Comparison of ENCODE assay signal across 22 cellular contexts in the genomic region with DNA sequence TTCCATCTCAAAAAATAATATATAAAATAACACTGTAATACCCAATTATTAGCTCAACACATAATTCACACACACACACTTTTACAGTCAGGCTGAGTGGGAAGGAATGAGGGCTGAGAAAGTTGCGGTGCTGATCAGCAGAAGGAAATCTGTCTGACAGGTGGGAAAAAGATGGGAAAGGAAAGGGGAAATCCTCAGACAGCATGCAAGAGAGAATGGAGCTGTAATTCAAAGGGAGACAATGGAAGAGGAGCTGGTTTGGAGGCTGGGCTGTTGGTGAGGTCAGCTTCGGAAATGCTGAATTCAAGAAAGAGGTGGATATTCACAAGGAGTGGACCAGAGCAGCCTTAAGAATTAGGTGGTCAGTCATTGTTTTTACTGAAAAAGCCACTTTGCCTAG.
DNase-seq lines count a peak whose midpoint lies in the region; ATAC-seq and TF ChIP-seq lines count a peak whose summit lies in the region.
"Had no signal": no experiment of that assay in that cellular context is flagged by ENCODE, and none has a peak within 500 bp of the region (broad histone marks: within the 10 kb centered on the region; RNA-seq: fewer than 3 reads in every experiment).

No MANE protein-coding gene starts in this region.

- CTCF ChIA-PET in Caco-2 (lab: Charles Lee): no interaction called here

- in situ Hi-C loops in HAP-1 (cut with MboI; ENCODE audit: low sequenced_read_pairs): no loop called here

- H3K4me1 Mint-ChIP-seq in Caco-2 (ENCODE audit: low read depth, unreplicated experiment) (peaks cover 30% of the 10 kb centered on the region), neural progenitor cell (peaks cover 32% of the 10 kb centered on the region), CD14-positive monocyte (peaks cover 6% of the 10 kb centered on the region)

- H3K9ac ChIP-seq in neural progenitor cell: no peak overlapping the region
- H3K9ac ChIP-seq: BLaER1 treated with 17β-estradiol and CSF1 and Interleukin-3, amounts not matched to agents 10 nM and 100 nM had no signal

- H3K27ac Mint-ChIP-seq in Caco-2 (ENCODE audit: unreplicated experiment) (peak overlapping the region; percentile 98), neural progenitor cell (no peak overlapping the region), CD14-positive monocyte (peak overlapping the region in 1 of 7 donors; percentile 0)
- H3K27ac Mint-ChIP-seq: CD8-positive, alpha-beta T cell had no signal

- H3K9me3 ChIP-seq in Caco-2 (no peaks in the 10 kb centered on the region), neural progenitor cell (ENCODE audit: low read depth) (no peaks in the 10 kb centered on the region), HAP-1 (no peaks in the 10 kb centered on the region)
- H3K9me3 ChIP-seq: BLaER1 treated with 17β-estradiol and CSF1 and Interleukin-3, amounts not matched to agents 10 nM and 100 nM; Peyer's patch; SJSA1 had no signal

- TF ChIP-seq CTCF in Caco-2 (IDR thresholded peaks at IDR 0.05; ENCODE audit: insufficient read depth in 1 of 2, low read depth in 1 of 2, low read length in 1 of 2, severe bottlenecking in 1 of 2, unreplicated experiment in 1 of 2): no peak
- no peak for TF ChIP-seq CTCF in neural progenitor cell (IDR thresholded peaks at IDR 0.05)
- no peak for TF ChIP-seq CTCF in CD14-positive monocyte (IDR thresholded peaks at IDR 0.05)

- H3F3A ChIP-seq in neural progenitor cell (ENCODE audit: low read depth): peaks cover 23% of the 10 kb centered on the region

- H3K27me3 ChIP-seq in Caco-2 (replicated peaks; ENCODE audit: control insufficient read depth, insufficient read depth, low read length) (no peaks in the 10 kb centered on the region), neural progenitor cell (no peaks in the 10 kb centered on the region), HAP-1 (ENCODE audit: low read depth) (no peaks in the 10 kb centered on the region)
- H3K27me3 ChIP-seq: BLaER1 treated with 17β-estradiol and CSF1 and Interleukin-3, amounts not matched to agents 10 nM and 100 nM; Peyer's patch; SJSA1 had no signal

- DNase-seq in Caco-2 (no peak), dermis blood vessel endothelial cell (peak; percentile 9), islet precursor cell (peak; percentile 57), neural progenitor cell (ENCODE audit: low spot score) (peak; percentile 27), HAP-1 (ENCODE audit: low spot score in 2 of 2) (no peak), CD14-positive monocyte (ENCODE audit: low spot score) (no peak)
- DNase-seq: 8988T; CD8-positive, alpha-beta T cell; DMS53; EL; H9; MM.1S; NCI-H1092; NCI-H1436; NCI-H1930; NCI-H510A treated with DMSO at 0.1 percent for 48 hours; NCI-H748 treated with DMSO at 0.1 percent for 48 hours; Peyer's patch had no signal

- H3K36me3 Mint-ChIP-seq in Caco-2 (ENCODE audit: insufficient read depth, unreplicated experiment): peaks cover 91% of the 10 kb centered on the region
- H3K36me3 Mint-ChIP-seq in neural progenitor cell: no peaks in the 10 kb centered on the region
- peaks cover 25 to 40% of the 10 kb centered on the region in 2 donors for H3K36me3 Mint-ChIP-seq in CD14-positive monocyte
- H3K36me3 Mint-ChIP-seq: CD8-positive, alpha-beta T cell had no signal

- H3K4me3 Mint-ChIP-seq in Caco-2 (ENCODE audit: unreplicated experiment) (peak overlapping the region; percentile 6), neural progenitor cell (no peak overlapping the region), CD14-positive monocyte (no peak overlapping the region)
- H3K4me3 Mint-ChIP-seq: CD8-positive, alpha-beta T cell had no signal

- no peaks in the 10 kb centered on the region; the same call in 1 of the 2 replicates for H3K36me3 ChIP-seq in Caco-2 (ENCODE audit: control insufficient read depth, insufficient read depth, low read length)
- no peaks in the 10 kb centered on the region for H3K36me3 ChIP-seq in neural progenitor cell
- H3K36me3 ChIP-seq in HAP-1 (replicated peaks): no peaks in the 10 kb centered on the region
- H3K36me3 ChIP-seq: Peyer's patch, SJSA1 had no signal

- H3K9me3 Mint-ChIP-seq in Caco-2 (ENCODE audit: unreplicated experiment): no peaks in the 10 kb centered on the region
- H3K9me3 Mint-ChIP-seq in neural progenitor cell: no peaks in the 10 kb centered on the region
- H3K9me3 Mint-ChIP-seq in CD14-positive monocyte: peaks cover 0 to 2% (median 0%) of the 10 kb centered on the region in 7 donors
- H3K9me3 Mint-ChIP-seq: CD8-positive, alpha-beta T cell; H9 had no signal

- peak overlapping the region; percentile 50 for H3K27ac ChIP-seq in neural progenitor cell
- H3K27ac ChIP-seq: BLaER1 treated with 17β-estradiol and CSF1 and Interleukin-3, amounts not matched to agents 10 nM and 100 nM; Peyer's patch; SJSA1 had no signal

- ATAC-seq in HG03139 (IDR thresholded peaks at IDR 0.05; ENCODE audit: unreplicated experiment): no peak
- no peak for ATAC-seq in GM18868 (IDR thresholded peaks at IDR 0.05; ENCODE audit: unreplicated experiment)
- ATAC-seq: CD8-positive, alpha-beta T cell had no signal

- POLR2A ChIA-PET in Caco-2 (lab: Charles Lee): no interaction called here

- intact Hi-C loops in Caco-2 (cut with micrococcal nuclease; ENCODE audit: unreplicated experiment): loop anchor here (5.0 kb wide), 1 partner anchor 82 kb away; no protein-coding TSS in a partner anchor
- intact Hi-C loops in CD14-positive monocyte (cut with micrococcal nuclease): no loop called here

- peak overlapping the region; percentile 43 for H3K4me2 ChIP-seq in neural progenitor cell
- H3K4me2 ChIP-seq: BLaER1 treated with 17β-estradiol and CSF1 and Interleukin-3, amounts not matched to agents 10 nM and 100 nM had no signal

- H3K27me3 Mint-ChIP-seq in Caco-2 (ENCODE audit: insufficient read depth, unreplicated experiment) (no peaks in the 10 kb centered on the region), neural progenitor cell (ENCODE audit: insufficient read depth, low read depth) (peaks cover 2% of the 10 kb centered on the region), CD14-positive monocyte (ENCODE audit: low read depth in 3 of 3) (no peaks in the 10 kb centered on the region)

- no peak overlapping the region for H3K4me3 ChIP-seq in Caco-2 (ENCODE audit: low read depth, low read length)
- no peak overlapping the region for H3K4me3 ChIP-seq in neural progenitor cell
- H3K4me3 ChIP-seq in HAP-1: no peak overlapping the region
- H3K4me3 ChIP-seq: BLaER1 treated with 17β-estradiol and CSF1 and Interleukin-3, amounts not matched to agents 10 nM and 100 nM; Peyer's patch; SJSA1 had no signal

- BruUV-seq in Caco-2 (replicated peaks; lab: Mats Ljungman, UMichigan): no TSS peak

- H4K20me1 ChIP-seq in neural progenitor cell (ENCODE audit: low read depth): no peaks in the 10 kb centered on the region

- H3K4me1 ChIP-seq in Caco-2 (peaks cover 82% of the 10 kb centered on the region), neural progenitor cell (peaks cover 43% of the 10 kb centered on the region), HAP-1 (peaks cover 22% of the 10 kb centered on the region)
- H3K4me1 ChIP-seq: BLaER1 treated with 17β-estradiol and CSF1 and Interleukin-3, amounts not matched to agents 10 nM and 100 nM; Peyer's patch had no signal

- no peak overlapping the region for H2AFZ ChIP-seq in neural progenitor cell (replicated peaks)

- no peaks in the 10 kb centered on the region for H3K79me2 ChIP-seq in neural progenitor cell (ENCODE audit: low read depth)

Comparison
In these comparisons a context has a peak if more than half of its experiments do, and no peak if none do; other contexts are left out.
1. DNase-seq: peak in dermis blood vessel endothelial cell (single experiment), islet precursor cell (single experiment) and neural progenitor cell (single experiment); none in Caco-2 (0 of 2), HAP-1 (0 of 2) and CD14-positive monocyte (single experiment).